In the genomic region with DNA sequence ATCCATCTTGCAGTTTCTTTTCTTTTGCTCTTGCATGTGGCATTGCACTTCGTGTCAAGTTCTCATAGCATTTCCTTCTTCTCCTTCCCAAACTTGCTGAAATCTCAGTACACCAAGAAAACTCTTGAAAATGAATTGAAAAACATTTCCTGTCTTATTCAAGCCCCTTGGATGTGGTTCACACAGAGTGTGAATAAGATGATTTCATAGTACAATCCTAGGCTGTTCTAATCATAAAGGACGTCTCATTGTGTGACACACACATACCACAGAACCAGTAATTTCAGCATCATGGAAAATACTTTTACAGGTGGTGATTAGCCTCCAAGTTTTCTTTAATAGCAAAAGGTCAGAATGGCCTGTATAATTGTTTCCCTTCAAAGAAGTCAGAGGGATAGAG, we compare ENCODE assay signal across 15 cellular contexts.
A peak's percentile ranks its signal among the peaks of the same experiment; 100 is the strongest.
DNase-seq lines count a peak whose midpoint lies in the region; ATAC-seq and TF ChIP-seq lines count a peak whose summit lies in the region.
"Had no signal": no experiment of that assay in that cellular context is flagged by ENCODE, and none has a peak within 500 bp of the region (broad histone marks: within the 10 kb centered on the region; RNA-seq: fewer than 3 reads in every experiment).

No MANE protein-coding gene starts in this region.

- no peak overlapping the region for H3K9ac ChIP-seq in DND-41 (ENCODE audit: low read depth, low read length)

- H3K4me1 ChIP-seq in breast epithelium, result no peaks in the 10 kb centered on the region
- H3K4me1 ChIP-seq in DND-41 (ENCODE audit: insufficient read depth, low read length), result no peaks in the 10 kb centered on the region
- H3K4me1 ChIP-seq in ascending aorta, result peaks cover 0 to 6% of the 10 kb centered on the region in 2 donors

- no peaks in the 10 kb centered on the region for H3K36me3 Mint-ChIP-seq in MCF 10A (ENCODE audit: insufficient read depth, unreplicated experiment)
- H3K36me3 Mint-ChIP-seq: CD14-positive monocyte; CD8-positive, alpha-beta T cell had no signal

- no peaks in the 10 kb centered on the region for H3K9me3 Mint-ChIP-seq in MCF 10A (ENCODE audit: unreplicated experiment)
- H3K9me3 Mint-ChIP-seq: GM23338 had no signal

- no peaks in the 10 kb centered on the region for H4K20me1 ChIP-seq in DND-41 (ENCODE audit: insufficient read depth, low read length)

- TF ChIP-seq POLR2A in breast epithelium (IDR thresholded peaks at IDR 0.05), result no peak

- no TSS peak for BruUV-seq in MCF 10A (replicated peaks; lab: Mats Ljungman, UMichigan)

- H3K36me3 ChIP-seq in breast epithelium (no peaks in the 10 kb centered on the region), DND-41 (ENCODE audit: insufficient read depth, low read length) (no peaks in the 10 kb centered on the region), ascending aorta (no peaks in the 10 kb centered on the region)

- CTCF ChIA-PET in MCF 10A (lab: Yijun Ruan, JAX), result interaction anchor here (0.9 kb wide), 1 partner anchor 13 kb away, joined by 3 read pairs; no protein-coding TSS in a partner anchor

- intact Hi-C loops in breast epithelium (cut with DNase I; ENCODE audit: low total_unique reads) (no loop called here), MCF 10A (cut with micrococcal nuclease) (no loop called here), ascending aorta (cut with DNase I) (no loop called here), sciatic nerve (cut with DNase I) (no loop called here)

- H3K9me3 ChIP-seq in breast epithelium (no peaks in the 10 kb centered on the region), DND-41 (ENCODE audit: insufficient read depth, low read length, severe bottlenecking) (no peaks in the 10 kb centered on the region), ascending aorta (no peaks in the 10 kb centered on the region)

- peak; percentile 50; the same call in 1 of the 3 replicates for ATAC-seq in DND-41 (ENCODE audit: insufficient read depth, low read depth)
- ATAC-seq in sciatic nerve, result peak; percentile 68
- no peak for ATAC-seq in GM19452 (IDR thresholded peaks at IDR 0.05; ENCODE audit: unreplicated experiment)
- ATAC-seq: CD8-positive, alpha-beta T cell; GM23338 had no signal

- no peak overlapping the region for H3K4me3 Mint-ChIP-seq in MCF 10A (ENCODE audit: unreplicated experiment)
- H3K4me3 Mint-ChIP-seq: CD14-positive monocyte; CD8-positive, alpha-beta T cell; GM23338 had no signal

- H3K27me3 Mint-ChIP-seq in MCF 10A (ENCODE audit: insufficient read depth, unreplicated experiment), result no peaks in the 10 kb centered on the region

- no peak for DNase-seq in breast epithelium (ENCODE audit: low spot score in 2 of 2)
- DNase-seq in MCF 10A (ENCODE audit: unreplicated experiment), result no peak
- DNase-seq in DND-41, result no peak
- DNase-seq in ascending aorta (ENCODE audit: low spot score in 2 of 2), result no peak
- no peak for DNase-seq in sciatic nerve (ENCODE audit: low spot score)
- no peak for DNase-seq in ureter (ENCODE audit: low spot score)
- DNase-seq in T-helper 9 cell, result no peak
- DNase-seq: CD8-positive, alpha-beta T cell; COR-L47; H7 had no signal

- H3K4me3 ChIP-seq in breast epithelium (no peak overlapping the region), DND-41 (ENCODE audit: low read depth in 1 of 2, low read length in 2 of 2) (no peak overlapping the region), ascending aorta (no peak overlapping the region)
- H3K4me3 ChIP-seq: GM23338 had no signal

- H3K27ac Mint-ChIP-seq in MCF 10A (ENCODE audit: low read depth, unreplicated experiment), result no peak overlapping the region
- H3K27ac Mint-ChIP-seq: CD14-positive monocyte; CD8-positive, alpha-beta T cell; GM23338 had no signal

- H3K4me1 Mint-ChIP-seq in MCF 10A (ENCODE audit: insufficient read depth, unreplicated experiment), result no peaks in the 10 kb centered on the region
- H3K4me1 Mint-ChIP-seq: GM23338 had no signal

- POLR2A ChIA-PET in MCF 10A (lab: Yijun Ruan, JAX), result no interaction called here

- no peak overlapping the region for H2AFZ ChIP-seq in DND-41 (ENCODE audit: low read depth, low read length)
- H2AFZ ChIP-seq: GM23338 had no signal

- no peak for TF ChIP-seq CTCF in breast epithelium (IDR thresholded peaks at IDR 0.05)
- no peak for TF ChIP-seq CTCF in MCF 10A (IDR thresholded peaks at IDR 0.05; ENCODE audit: unreplicated experiment)
- TF ChIP-seq CTCF in DND-41 (IDR thresholded peaks at IDR 0.05; ENCODE audit: borderline replicate concordance, extremely low read depth, low read length, poor library complexity, severe bottlenecking), result no peak
- TF ChIP-seq CTCF in ascending aorta (IDR thresholded peaks at IDR 0.05), result no peak

- H3K4me2 ChIP-seq in DND-41 (ENCODE audit: insufficient read depth, low read length), result no peak overlapping the region
- H3K4me2 ChIP-seq: GM23338 had no signal

- no peaks in the 10 kb centered on the region for H3K79me2 ChIP-seq in DND-41 (ENCODE audit: insufficient read depth, low read length)

- H3K27ac ChIP-seq in breast epithelium, result peak overlapping the region; percentile 5 to 52
- no peak overlapping the region for H3K27ac ChIP-seq in DND-41 (ENCODE audit: low read length)
- peak overlapping the region; percentile 55 for H3K27ac ChIP-seq in ascending aorta
- H3K27ac ChIP-seq: 22Rv1, HL-60 had no signal

- no peaks in the 10 kb centered on the region for H3K27me3 ChIP-seq in breast epithelium
- no peaks in the 10 kb centered on the region for H3K27me3 ChIP-seq in DND-41 (ENCODE audit: insufficient read depth, low read length, poor library complexity)
- H3K27me3 ChIP-seq in ascending aorta, result no peaks in the 10 kb centered on the region
